ENCODE assay signal across 9 cellular contexts in the genomic region with DNA sequence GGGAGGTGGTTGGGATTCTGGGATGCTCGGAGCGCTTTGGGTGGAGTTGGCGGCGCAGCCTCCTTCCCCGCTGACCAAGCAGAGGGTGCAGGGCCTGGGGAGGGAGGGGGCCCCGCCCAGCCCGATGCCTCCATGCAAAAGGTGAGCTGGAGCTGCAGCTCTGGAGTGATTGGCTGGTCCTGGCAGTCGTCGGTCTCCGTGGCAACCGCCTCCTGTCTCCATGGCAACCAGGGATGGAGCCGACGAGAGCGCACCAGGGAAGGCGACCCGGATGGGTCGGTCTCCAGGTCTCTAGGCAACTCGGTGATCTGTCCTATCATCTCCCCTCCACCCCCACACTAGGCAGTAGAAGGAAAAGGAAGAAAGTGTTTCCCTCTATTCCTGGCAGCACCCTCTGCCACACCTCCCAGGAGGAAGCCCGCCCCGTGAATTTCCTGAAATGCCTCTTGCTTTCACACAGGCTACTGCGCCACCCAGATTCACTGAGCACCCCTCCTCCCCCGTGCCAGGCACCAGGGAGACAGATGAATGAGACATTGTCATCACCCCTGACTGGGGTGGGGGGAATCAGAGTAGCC. TPM values are rescaled to one million over a fixed set of nuclear protein-coding genes. Genes with fewer than 3 reads are reported as not detected.
DNase-seq lines count a peak whose midpoint lies in the region; ATAC-seq and FAIRE-seq lines count a peak whose summit lies in the region.
"Had no signal": no experiment of that assay in that cellular context is flagged by ENCODE, and none has a peak within 500 bp of the region (broad histone marks: within the 10 kb centered on the region; RNA-seq: fewer than 3 reads in every experiment).

No MANE protein-coding gene starts in this region.

- peak; percentile 63 to 69 for ATAC-seq in activated T-cell treated with anti-CD3 and anti-CD28 coated beads, Interleukin-2, amount 50 U/mL, for 4 hours
- no peak for ATAC-seq in HG02798 (IDR thresholded peaks at IDR 0.05; ENCODE audit: poor library complexity, unreplicated experiment)

- DNase-seq in GM19239 (ENCODE audit: insufficient read length, low spot score) (peak; percentile 63), NCI-H510A treated with DMSO at 0.1 percent for 48 hours (lab: John Stamatoyannopoulos, UW) (peak; percentile 71), epithelial cell of prostate (ENCODE audit: low read depth, low spot score) (peak; percentile 12), midbrain (lab: John Stamatoyannopoulos, UW) (peak; percentile 97), NOMO-1 treated with DMSO at 0.1 percent for 48 hours (lab: John Stamatoyannopoulos, UW; ENCODE audit: unreplicated experiment) (no peak)
- DNase-seq in activated T-cell treated with anti-CD3 and anti-CD28 coated beads, Interleukin-2, amount 50 U/mL, for 4 hours = peak; percentile 43
- DNase-seq in stimulated activated CD8-positive, alpha-beta memory T cell treated with anti-CD3 and anti-CD28 coated beads, Interleukin-2, amount 100 ng/mL, for 48 hours (ENCODE audit: low read depth in 2 of 2) = peak; percentile 47 to 61

- peaks cover 6% of the 10 kb centered on the region for H3K9me3 Mint-ChIP-seq in activated T-cell treated with anti-CD3 and anti-CD28 coated beads, Interleukin-2, amount 50 U/mL, for 4 hours

- H3K27me3 Mint-ChIP-seq in activated T-cell treated with anti-CD3 and anti-CD28 coated beads, Interleukin-2, amount 50 U/mL, for 4 hours (ENCODE audit: low read depth) = peaks cover 15% of the 10 kb centered on the region

- no peak overlapping the region for H3K27ac ChIP-seq in epithelial cell of prostate
- H3K27ac ChIP-seq: VCaP had no signal

- H3K36me3 Mint-ChIP-seq in activated T-cell treated with anti-CD3 and anti-CD28 coated beads, Interleukin-2, amount 50 U/mL, for 4 hours (ENCODE audit: insufficient read depth) = peaks cover 3% of the 10 kb centered on the region

- H3K4me1 Mint-ChIP-seq in activated T-cell treated with anti-CD3 and anti-CD28 coated beads, Interleukin-2, amount 50 U/mL, for 4 hours (ENCODE audit: low read depth) = peaks cover 6% of the 10 kb centered on the region

- H3K4me3 Mint-ChIP-seq in activated T-cell treated with anti-CD3 and anti-CD28 coated beads, Interleukin-2, amount 50 U/mL, for 4 hours = peak overlapping the region; percentile 67

- no peak for FAIRE-seq in GM19239 (lab: Jason Lieb, UNC)

RNA-seq across cellular contexts. Expression of a gene that starts 0.6 kb away (rescaled TPM):
- total RNA-seq in activated T-cell treated with anti-CD3 and anti-CD28 coated beads, Interleukin-2, amount 50 U/mL, for 4 hours = under 1 TPM; 0.14 to 0.66 (median 0.37) TPM

RNA-seq across cellular contexts. Expression of a gene that starts 22.1 kb away (rescaled TPM):
- total RNA-seq in activated T-cell treated with anti-CD3 and anti-CD28 coated beads, Interleukin-2, amount 50 U/mL, for 4 hours = 100 to 1,000 TPM; 206 to 236 (median 233) TPM
